17 cellular contexts compared by ENCODE assay signal in genomic region chr5:53090229-53090628, GRCh38. TPM values are rescaled to one million over a fixed set of nuclear protein-coding genes. Genes with fewer than 3 reads are reported as not detected.
DNase-seq lines count a peak whose midpoint lies in the region; ATAC-seq and TF ChIP-seq lines count a peak whose summit lies in the region.
"Had no signal": no experiment of that assay in that cellular context is flagged by ENCODE, and none has a peak within 500 bp of the region (broad histone marks: within the 10 kb centered on the region; RNA-seq: fewer than 3 reads in every experiment).

No MANE protein-coding gene starts in this region.

- DNase-seq in SK-N-SH (no peak), Right ventricle myocardium superior (no peak), stomach (no peak)
- peak; percentile 14 for DNase-seq in stimulated activated CD4-positive, alpha-beta T cell treated with anti-CD3 and anti-CD28 coated beads, Interleukin-15, amount 100 ng/mL, for 24 hours
- no peak for DNase-seq in stimulated activated CD4-positive, alpha-beta T cell treated with anti-CD3 and anti-CD28 coated beads, Interleukin-4, amount 100 ng/mL, for 1 hour
- peak; percentile 16 for DNase-seq in activated naive CD8-positive, alpha-beta T cell treated with anti-CD3 and anti-CD28 coated beads, Interleukin-2, amount 50 U/mL, for 24 hours
- DNase-seq: DMS 273 treated with DMSO at 0.1 percent for 48 hours, KG1, MG63, NCI-H1105, NCI-H187 treated with DMSO at 0.1 percent for 48 hours, NCI-H2171, NCI-H774, SIG-M5 had no signal

- H3K4me3 ChIP-seq in SK-N-SH (ENCODE audit: low read depth in 2 of 2, low read length in 1 of 2) (no peak overlapping the region), stomach (no peak overlapping the region)
- H3K4me3 ChIP-seq: MG63 had no signal

- H3K36me3 ChIP-seq in SK-N-SH (replicated peaks in 1 of 2; ENCODE audit: control insufficient read depth in 1 of 2, insufficient read depth in 2 of 2, low read length in 1 of 2) (peaks cover 39 to 72% of the 10 kb centered on the region in 2 experiments), stomach (peaks cover 0 to 24% (median 12%) of the 10 kb centered on the region in 4 donors)
- H3K36me3 ChIP-seq: MG63 had no signal

- H3K9me3 ChIP-seq in SK-N-SH: no peaks in the 10 kb centered on the region
- no peaks in the 10 kb centered on the region for H3K9me3 ChIP-seq in stomach
- H3K9me3 ChIP-seq: MG63 had no signal

- TF ChIP-seq CTCF in SK-N-SH (IDR thresholded peaks at IDR 0.05): no peak
- TF ChIP-seq CTCF in stomach (IDR thresholded peaks at IDR 0.05): no peak

- CTCF ChIA-PET in SK-N-SH (lab: Yijun Ruan, JAX): interaction anchor here (1.2 to 3.4 kb wide), 2 partner anchors 9 to 142 kb away, joined by 3 to 20 read pairs; no protein-coding TSS in a partner anchor

- TF ChIP-seq RAD21 in SK-N-SH (IDR thresholded peaks at IDR 0.05; ENCODE audit: low read length): no peak

- H4K20me1 ChIP-seq in SK-N-SH (ENCODE audit: insufficient read depth): no peaks in the 10 kb centered on the region

- peaks cover 52% of the 10 kb centered on the region for H3F3A ChIP-seq in SK-N-SH (replicated peaks; ENCODE audit: insufficient read depth)

- TF ChIP-seq POLR2A in stomach (IDR thresholded peaks at IDR 0.05): no peak

- TF ChIP-seq EP300 in SK-N-SH (IDR thresholded peaks at IDR 0.05; ENCODE audit: borderline replicate concordance in 1 of 2, low read depth in 1 of 2, low read length in 1 of 2): no peak
- TF ChIP-seq EP300 in stomach (IDR thresholded peaks at IDR 0.05): no peak

- 0 out of 2 replicates have a peak, but pooled peaks cover 3% of the 10 kb centered on the region for H3K79me2 ChIP-seq in SK-N-SH (ENCODE audit: insufficient read depth)

- WGBS in SK-N-SH (ENCODE audit: low lambda C conversion rate): 93% methylated on average over 5 of the region's 5 CpGs
- WGBS in stomach, 5 donors: 83 to 93% (median 84%) methylated on average over 5 of the region's 5 CpGs

- no peaks in the 10 kb centered on the region for H3K27me3 ChIP-seq in SK-N-SH (ENCODE audit: insufficient read depth)
- H3K27me3 ChIP-seq in stomach: no peaks in the 10 kb centered on the region
- H3K27me3 ChIP-seq: MG63 had no signal

- H3K9ac ChIP-seq in SK-N-SH: no peak overlapping the region

- no peak overlapping the region for H2AFZ ChIP-seq in SK-N-SH (ENCODE audit: low read depth)

- H3K27ac ChIP-seq in SK-N-SH (ENCODE audit: low read depth in 2 of 2, low read length in 1 of 2) (peak overlapping the region; percentile 43 to 47; a peak in 2 of 4 replicates), stomach (no peak overlapping the region)
- H3K27ac ChIP-seq: 22Rv1 had no signal

- peaks cover 29% of the 10 kb centered on the region for H3K4me1 Mint-ChIP-seq in activated naive CD8-positive, alpha-beta T cell treated with anti-CD3 and anti-CD28 coated beads, Interleukin-2, amount 50 U/mL, for 24 hours

- no peaks in the 10 kb centered on the region for H3K9me2 ChIP-seq in SK-N-SH

- intact Hi-C loops in Right ventricle myocardium superior (cut with DNase I): no loop called here
- intact Hi-C loops in stomach (cut with DNase I; ENCODE audit: low total_unique reads): no loop called here

- ATAC-seq in SK-N-SH treated with all-trans-retinoic acid at 6 μM for 48 hours (no peak), GM21367 (IDR thresholded peaks at IDR 0.05; ENCODE audit: unreplicated experiment) (no peak), Right ventricle myocardium superior (ENCODE audit: poor library complexity) (no peak)
- ATAC-seq in activated naive CD8-positive, alpha-beta T cell treated with anti-CD3 and anti-CD28 coated beads, Interleukin-2, amount 50 U/mL, for 24 hours: peak; percentile 55

- H3K36me3 Mint-ChIP-seq in activated naive CD8-positive, alpha-beta T cell treated with anti-CD3 and anti-CD28 coated beads, Interleukin-2, amount 50 U/mL, for 24 hours (ENCODE audit: low read depth): no peaks in the 10 kb centered on the region

- H3K4me3 Mint-ChIP-seq in activated naive CD8-positive, alpha-beta T cell treated with anti-CD3 and anti-CD28 coated beads, Interleukin-2, amount 50 U/mL, for 24 hours: peak overlapping the region; percentile 3

- H3K4me1 ChIP-seq in SK-N-SH (ENCODE audit: control insufficient read depth in 1 of 2, insufficient read depth in 2 of 2, low read depth in 1 of 2, low read length in 1 of 2): peaks cover 0 to 25% of the 10 kb centered on the region in 2 experiments; a peak in 3 of 4 replicates
- H3K4me1 ChIP-seq in stomach: peaks cover 0 to 12% (median 0%) of the 10 kb centered on the region in 4 donors

- H3K4me2 ChIP-seq in SK-N-SH: no peak overlapping the region

- H3K27ac Mint-ChIP-seq in activated naive CD8-positive, alpha-beta T cell treated with anti-CD3 and anti-CD28 coated beads, Interleukin-2, amount 50 U/mL, for 24 hours: peak overlapping the region; percentile 57

- POLR2A ChIA-PET in SK-N-SH (lab: Yijun Ruan, JAX): no interaction called here

- H3K27me3 Mint-ChIP-seq in activated naive CD8-positive, alpha-beta T cell treated with anti-CD3 and anti-CD28 coated beads, Interleukin-2, amount 50 U/mL, for 24 hours: no peaks in the 10 kb centered on the region

- no peaks in the 10 kb centered on the region for H3K9me3 Mint-ChIP-seq in activated naive CD8-positive, alpha-beta T cell treated with anti-CD3 and anti-CD28 coated beads, Interleukin-2, amount 50 U/mL, for 24 hours

TF ChIP-seq in SK-N-SH, 30 proteins besides CTCF, POLR2A, EP300 and RAD21:
- no peak for TF ChIP-seq RXRA (IDR thresholded peaks at IDR 0.05; ENCODE audit: borderline replicate concordance, low read depth)
- TF ChIP-seq SIN3A (IDR thresholded peaks at IDR 0.05; ENCODE audit: borderline replicate concordance, low read depth, low read length): no peak
- no peak for TF ChIP-seq FOXJ3 (CRISPR knock-in tag; IDR thresholded peaks at IDR 0.05)
- no peak for TF ChIP-seq IRF3 (IDR thresholded peaks at IDR 0.05; ENCODE audit: low read depth, low read length)
- no peak for TF ChIP-seq USF2 (IDR thresholded peaks at IDR 0.05; ENCODE audit: borderline replicate concordance, low read depth, low read length)

TF ChIP-seq in SK-N-SH treated with all-trans-retinoic acid at 6 μM for 48 hours, 23 proteins besides CTCF, POLR2A, EP300 and RAD21:
- TF ChIP-seq ZFP30 (CRISPR knock-in tag; IDR thresholded peaks at IDR 0.05): no peak
- no peak for TF ChIP-seq GLIS3 (CRISPR knock-in tag; IDR thresholded peaks at IDR 0.05)
- no peak for TF ChIP-seq TCF4 (CRISPR knock-in tag; IDR thresholded peaks at IDR 0.05; ENCODE audit: borderline replicate concordance)
- no peak for TF ChIP-seq CSRNP3 (CRISPR knock-in tag; IDR thresholded peaks at IDR 0.05)
- no peak for TF ChIP-seq ISL1 (CRISPR knock-in tag; IDR thresholded peaks at IDR 0.05)
- TF ChIP-seq OSR1 (CRISPR knock-in tag; IDR thresholded peaks at IDR 0.05): no peak
- no peak for TF ChIP-seq PATZ1 (CRISPR knock-in tag; IDR thresholded peaks at IDR 0.05; ENCODE audit: borderline replicate concordance)

RNA-seq across cellular contexts. Expression of gene MOCS2, which starts 19.3 kb away (rescaled TPM):
- polyA plus RNA-seq in SK-N-SH (2012; rRNA removed) (26.4 and 35.2 TPM in 2 replicates), stomach (10 to 100 TPM; 46.1 to 96.4 (median 89.2) TPM)
- 42.3 and 56.5 TPM in 2 replicates for polyA plus RNA-seq in SK-N-SH (2012; cell fraction: cytosol; rRNA removed)
- 8.4 and 15.1 TPM in 2 replicates for polyA plus RNA-seq in SK-N-SH (2012; cell fraction: nucleus; rRNA removed)
- total RNA-seq in Right ventricle myocardium superior (94.1 TPM), stomach (10 to 100 TPM; 15.8 to 41.1 (median 26.6) TPM)

Comparison
In these comparisons a context has a peak if more than half of its experiments do, and no peak if none do; other contexts are left out.
1. DNase-seq: peak in stimulated activated CD4-positive, alpha-beta T cell treated with anti-CD3 and anti-CD28 coated beads, Interleukin-15, amount 100 ng/mL, for 24 hours (single experiment) and activated naive CD8-positive, alpha-beta T cell treated with anti-CD3 and anti-CD28 coated beads, Interleukin-2, amount 50 U/mL, for 24 hours (single experiment); none in SK-N-SH (single experiment), stimulated activated CD4-positive, alpha-beta T cell treated with anti-CD3 and anti-CD28 coated beads, Interleukin-4, amount 100 ng/mL, for 1 hour (single experiment), Right ventricle myocardium superior (single experiment) and stomach (single experiment).
2. H3K27ac ChIP-seq: peak in SK-N-SH (2 of 2); none in stomach (0 of 5).